ENCODE assay signal across 8 cellular contexts in the genomic region with DNA sequence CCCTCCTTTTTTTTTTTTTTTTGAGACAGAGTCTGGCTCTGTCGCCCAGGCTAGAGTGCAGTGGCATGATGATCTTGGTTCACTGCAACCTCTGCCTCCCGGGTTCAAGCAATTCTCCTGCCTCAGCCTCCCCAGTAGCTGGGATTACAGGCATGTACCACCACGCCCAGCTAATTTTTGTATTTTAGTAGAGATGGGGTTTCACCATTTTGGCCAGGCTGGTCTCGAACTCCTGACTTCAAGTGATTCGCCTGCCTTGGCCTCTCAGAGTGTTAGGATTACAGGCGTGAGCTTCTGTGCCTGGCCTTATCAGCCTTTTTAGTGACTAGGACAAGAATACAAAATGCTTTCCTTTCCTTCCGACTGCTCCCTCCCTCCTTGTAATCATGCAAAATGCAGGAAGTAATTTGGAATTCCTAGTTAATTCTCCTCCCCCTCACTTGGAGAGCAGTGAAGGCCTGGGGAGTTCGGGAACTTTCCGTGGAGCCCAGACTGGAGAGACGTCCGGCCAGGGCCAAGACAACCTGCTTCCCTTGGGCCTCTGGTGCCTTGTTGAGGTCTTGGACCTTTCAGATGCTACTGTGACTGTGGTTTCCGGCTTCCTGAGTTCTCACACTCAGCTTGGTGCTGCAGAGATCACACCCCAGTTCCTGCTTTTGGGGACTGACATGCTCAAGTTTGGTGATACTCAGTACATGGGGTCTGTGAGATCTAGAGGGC. TPM values are rescaled to one million over a fixed set of nuclear protein-coding genes. Genes with fewer than 3 reads are reported as not detected.
DNase-seq lines count a peak whose midpoint lies in the region; ATAC-seq and TF ChIP-seq lines count a peak whose summit lies in the region.
"Not testable (repeated sequence)": the region's sequence is repeated elsewhere in the genome, so short reads cannot be mapped to it uniquely, and the experiment has no call there.

No MANE protein-coding gene starts in this region.

- DNase-seq in HT1080 (ENCODE audit: low read depth) (peak; percentile 79), T-helper 9 cell (peak; percentile 49), glomerular endothelial cell (ENCODE audit: extremely low read depth, low read depth, low spot score) (peak; percentile 91)
- peak; percentile 13 to 82 (median 72) for DNase-seq in naive thymus-derived CD8-positive, alpha-beta T cell
- DNase-seq in stimulated activated CD8-positive, alpha-beta memory T cell treated with anti-CD3 and anti-CD28 coated beads, Interleukin-2, amount 100 ng/mL, for 48 hours (ENCODE audit: low read depth in 2 of 2): peak; percentile 25 to 32

- peaks cover 29% of the 10 kb centered on the region for H3K4me1 ChIP-seq in DOHH2 (ENCODE audit: control insufficient read depth, low read length)

- H3K4me3 ChIP-seq in DOHH2 (ENCODE audit: low read length): peak overlapping the region; percentile 36

- H3K4me2 ChIP-seq in DOHH2 (ENCODE audit: low read length): peak overlapping the region; percentile 52

- not testable (repeated sequence) for H3K36me3 ChIP-seq in DOHH2 (ENCODE audit: control insufficient read depth, low read length)

- H3K36me3 Mint-ChIP-seq in activated naive CD8-positive, alpha-beta T cell; naive thymus-derived CD8-positive, alpha-beta T cell: not testable (repeated sequence)

- H4K20me1 ChIP-seq in DOHH2 (ENCODE audit: control insufficient read depth, insufficient read depth, low read depth, low read length): not testable (repeated sequence)

- peaks cover 50% of the 10 kb centered on the region for H3K4me1 Mint-ChIP-seq in activated naive CD8-positive, alpha-beta T cell (ENCODE audit: low read depth)
- peaks cover 28 to 69% (median 56%) of the 10 kb centered on the region in 4 donors for H3K4me1 Mint-ChIP-seq in naive thymus-derived CD8-positive, alpha-beta T cell

- H3K27ac ChIP-seq in DOHH2 (ENCODE audit: low read depth, low read length): peak overlapping the region; percentile 64

- H3K27me3 ChIP-seq in DOHH2 (ENCODE audit: control insufficient read depth, low read length): not testable (repeated sequence)

- H3K9me3 ChIP-seq in DOHH2 (ENCODE audit: control insufficient read depth, insufficient read depth, low read length): not testable (repeated sequence)

- not testable (repeated sequence) for H3K79me2 ChIP-seq in DOHH2 (ENCODE audit: control insufficient read depth, low read length)

- H3K4me3 Mint-ChIP-seq in activated naive CD8-positive, alpha-beta T cell: peak overlapping the region; percentile 82
- H3K4me3 Mint-ChIP-seq in naive thymus-derived CD8-positive, alpha-beta T cell: peak overlapping the region; percentile 72 to 96 (median 88)

- H3K9me3 Mint-ChIP-seq in activated naive CD8-positive, alpha-beta T cell (ENCODE audit: low read depth); naive thymus-derived CD8-positive, alpha-beta T cell: not testable (repeated sequence)

- TF ChIP-seq CTCF in DOHH2 (IDR thresholded peaks at IDR 0.05; ENCODE audit: low read depth, low read length, poor library complexity, severe bottlenecking): not testable (repeated sequence)

- H3K27me3 Mint-ChIP-seq in activated naive CD8-positive, alpha-beta T cell; naive thymus-derived CD8-positive, alpha-beta T cell: not testable (repeated sequence)

- not testable (repeated sequence) for H3K9me2 ChIP-seq in DOHH2 (replicated peaks; ENCODE audit: control insufficient read depth, low read length)

- H3F3A ChIP-seq in DOHH2 (ENCODE audit: control insufficient read depth, insufficient read depth): peaks cover 12% of the 10 kb centered on the region

- ATAC-seq in GM21423 (IDR thresholded peaks at IDR 0.05; ENCODE audit: unreplicated experiment): peak; percentile 43
- peak; percentile 43 to 48 for ATAC-seq in naive thymus-derived CD8-positive, alpha-beta T cell

- H3K27ac Mint-ChIP-seq in activated naive CD8-positive, alpha-beta T cell: peak overlapping the region; percentile 100
- H3K27ac Mint-ChIP-seq in naive thymus-derived CD8-positive, alpha-beta T cell: peak overlapping the region; percentile 99 to 100 (median 100)

- POLR2A ChIA-PET in naive thymus-derived CD8-positive, alpha-beta T cell (lab: Charles Lee): interaction anchor here (0.6 to 17.0 kb wide), 8 partner anchors 8 to 1325 kb away, joined by 3 to 684 read pairs (median 4); a partner anchor contains a TSS

RNA-seq across cellular contexts. Expression of a gene that starts 4.0 kb away (rescaled TPM):
- 28.6 and 36.7 TPM in 2 replicates for total RNA-seq in HT1080 (2014; rRNA removed; shearing (Covaris generic))
- polyA plus RNA-seq in HT1080 (2015; cell fraction: cytosol; rRNA removed): 23.1 and 30.1 TPM in 2 replicates
- 31.8 and 33.2 TPM in 2 replicates for polyA plus RNA-seq in HT1080 (2015; cell fraction: nucleus; rRNA removed)
- total RNA-seq in glomerular endothelial cell: 46.6 and 47.0 TPM in 2 replicates
- 10 to 100 TPM; 79.0 to 82.8 TPM for total RNA-seq in naive thymus-derived CD8-positive, alpha-beta T cell
- 100 to 1,000 TPM; 114 to 135 (median 125) TPM for polyA plus RNA-seq in naive thymus-derived CD8-positive, alpha-beta T cell

RNA-seq across cellular contexts. Expression of a gene that starts 25.8 kb away (rescaled TPM):
- total RNA-seq in HT1080 (2014; rRNA removed; shearing (Covaris generic)): 197 and 209 TPM in 2 replicates
- 116 and 132 TPM in 2 replicates for polyA plus RNA-seq in HT1080 (2015; cell fraction: cytosol; rRNA removed)
- 801 and 809 TPM in 2 replicates for polyA plus RNA-seq in HT1080 (2015; cell fraction: nucleus; rRNA removed)
- 134 and 187 TPM in 2 replicates for total RNA-seq in glomerular endothelial cell
- total RNA-seq in naive thymus-derived CD8-positive, alpha-beta T cell: 100 to 1,000 TPM; 687 to 713 TPM
- 100 to 1,000 TPM; 110 to 134 (median 112) TPM for polyA plus RNA-seq in naive thymus-derived CD8-positive, alpha-beta T cell

Comparison
In these comparisons a context has a peak if more than half of its experiments do, and no peak if none do; other contexts are left out.
1. Peak in every context shown above with its lines: DNase-seq, ATAC-seq, H3K4me3 ChIP-seq and H3K27ac ChIP-seq.
2. DNase-seq: peak in every context shown above with its lines; median percentile 91 in glomerular endothelial cell; 79 in HT1080; 72 in naive thymus-derived CD8-positive, alpha-beta T cell; 49 in T-helper 9 cell; 28 in stimulated activated CD8-positive, alpha-beta memory T cell treated with anti-CD3 and anti-CD28 coated beads, Interleukin-2, amount 100 ng/mL, for 48 hours.